8 cellular contexts compared by ENCODE assay signal in the genomic region with DNA sequence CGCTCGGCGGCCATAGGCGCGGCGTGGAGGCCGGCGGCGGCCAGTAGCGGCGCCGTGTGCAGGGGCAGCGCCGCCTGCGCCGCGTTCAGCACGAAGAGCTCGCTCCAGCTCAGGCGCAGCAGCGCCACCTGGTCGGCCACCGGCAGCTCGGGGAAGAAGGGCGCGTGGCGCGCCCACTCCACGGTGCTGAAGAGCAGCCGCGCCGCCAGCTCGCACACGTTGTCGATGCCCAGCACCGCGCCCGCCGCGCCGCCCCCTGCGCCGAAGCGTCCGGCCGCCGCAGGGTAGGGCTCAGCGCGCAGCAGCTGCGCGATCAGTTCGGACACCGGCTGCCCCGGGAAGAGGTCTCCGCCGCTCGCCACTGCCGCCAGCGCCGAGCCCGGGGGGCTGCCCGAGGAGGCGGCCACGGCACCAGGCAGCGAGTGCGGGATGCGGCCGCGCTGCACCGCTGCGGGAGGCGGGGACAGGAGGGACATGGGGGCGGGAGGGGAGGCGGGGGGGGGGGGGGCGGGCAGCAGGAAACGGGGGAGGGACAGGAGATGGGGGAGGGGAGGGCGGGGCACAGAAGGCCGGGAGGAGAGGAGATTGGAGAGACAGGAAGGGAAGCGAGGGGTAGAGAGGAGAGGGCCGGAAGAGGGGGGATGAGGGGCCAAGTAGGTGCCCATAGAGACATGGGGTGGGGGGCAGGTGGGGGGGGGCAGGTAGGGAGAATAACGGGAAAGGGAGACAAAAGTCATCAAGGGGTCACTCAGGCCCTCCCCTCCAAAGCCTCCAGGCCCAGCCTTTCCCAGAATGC. TPM values are rescaled to one million over a fixed set of nuclear protein-coding genes. Genes with fewer than 3 reads are reported as not detected.
DNase-seq lines count a peak whose midpoint lies in the region; ATAC-seq and TF ChIP-seq lines count a peak whose summit lies in the region.

No MANE protein-coding gene starts in this region.

- DNase-seq in Daoy (ENCODE audit: low read depth) (peak; percentile 82), HEK293T (ENCODE audit: extremely low spot score) (peak; percentile 51), NCI-H2196 treated with DMSO at 0.1 percent for 48 hours (lab: John Stamatoyannopoulos, UW; ENCODE audit: unreplicated experiment) (peak; percentile 60), dermis blood vessel endothelial cell (peak; percentile 84), right lobe of liver (peak in 2 of 3 donors; percentile 76 to 80), GOT3 (lab: John Stamatoyannopoulos, UW) (no peak)
- DNase-seq in activated CD4-positive, alpha-beta T cell treated with anti-CD3 and anti-CD28 coated beads, Interleukin-2, amount 50 U/mL, for 24 hours (ENCODE audit: low read depth in 1 of 2, low spot score in 1 of 2), result peak; percentile 50 to 53
- peak; percentile 51 to 62 for DNase-seq in stimulated activated CD4-positive, alpha-beta T cell treated with anti-CD3 and anti-CD28 coated beads, Interleukin-4, amount 100 ng/mL, for 48 hours (ENCODE audit: low read depth in 2 of 2)

- no peaks in the 10 kb centered on the region for H3K27me3 ChIP-seq in right lobe of liver

- H3K4me3 ChIP-seq in right lobe of liver, result peak overlapping the region; percentile 36 to 58 (median 38)

- CTCF ChIA-PET in HEK293T (lab: Yijun Ruan, JAX), result interaction anchor here (0.7 to 2.0 kb wide), 4 partner anchors 8 to 30 kb away, joined by 3 to 11 read pairs (median 3); a partner anchor contains a TSS

- WGBS in right lobe of liver (ENCODE audit: insufficient coverage, low coverage, low lambda C conversion rate, missing lambda C conversion rate), result 11% methylated on average over 33 of the region's 81 CpGs

- ATAC-seq in right lobe of liver, result peak; percentile 15 to 75 (median 59)

- H3K36me3 ChIP-seq in right lobe of liver, result peaks cover 0 to 31% (median 9%) of the 10 kb centered on the region in 4 donors

- H3K4me1 ChIP-seq in right lobe of liver, result peaks cover 0 to 48% (median 13%) of the 10 kb centered on the region in 4 donors

- no peak for TF ChIP-seq POLR2A in right lobe of liver (IDR thresholded peaks at IDR 0.05)

- POLR2A ChIA-PET in HEK293T (lab: Yijun Ruan, JAX), result interaction anchor here (0.6 to 3.8 kb wide), 6 partner anchors 8 to 45 kb away, joined by 3 to 44 read pairs (median 4); a partner anchor contains a TSS

- TF ChIP-seq CTCF in right lobe of liver (IDR thresholded peaks at IDR 0.05), result peak; percentile 15 to 46 (median 30)

- intact Hi-C loops in right lobe of liver (cut with DNase I), result no loop called here

- H3K9me3 ChIP-seq in right lobe of liver, result no peaks in the 10 kb centered on the region

- H3K27ac ChIP-seq in right lobe of liver, result peak overlapping the region in 2 of 3 donors; percentile 53 to 60

TF ChIP-seq in HEK293T, 16 proteins besides CTCF, POLR2A, EP300 and RAD21:
- TF ChIP-seq L3MBTL2 (conservative IDR thresholded peaks at IDR 0.05), result no peak
- no peak for TF ChIP-seq NFRKB (IDR thresholded peaks at IDR 0.05)
- no peak for TF ChIP-seq TARDBP (IDR thresholded peaks at IDR 0.05)
- no peak for TF ChIP-seq LEF1 (IDR thresholded peaks at IDR 0.05; ENCODE audit: borderline replicate concordance)
- TF ChIP-seq, protein P1, sequence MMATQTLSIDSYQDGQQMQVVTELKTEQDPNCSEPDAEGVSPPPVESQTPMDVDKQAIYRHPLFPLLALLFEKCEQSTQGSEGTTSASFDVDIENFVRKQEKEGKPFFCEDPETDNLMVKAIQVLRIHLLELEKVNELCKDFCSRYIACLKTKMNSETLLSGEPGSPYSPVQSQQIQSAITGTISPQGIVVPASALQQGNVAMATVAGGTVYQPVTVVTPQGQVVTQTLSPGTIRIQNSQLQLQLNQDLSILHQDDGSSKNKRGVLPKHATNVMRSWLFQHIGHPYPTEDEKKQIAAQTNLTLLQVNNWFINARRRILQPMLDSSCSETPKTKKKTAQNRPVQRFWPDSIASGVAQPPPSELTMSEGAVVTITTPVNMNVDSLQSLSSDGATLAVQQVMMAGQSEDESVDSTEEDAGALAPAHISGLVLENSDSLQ (IDR thresholded peaks at IDR 0.05), result no peak
- no peak for TF ChIP-seq SUZ12 (IDR thresholded peaks at IDR 0.05)
- TF ChIP-seq ELF4 (IDR thresholded peaks at IDR 0.05), result no peak
- no peak for TF ChIP-seq FOXA1 (IDR thresholded peaks at IDR 0.05)
- TF ChIP-seq FOXM1 (IDR thresholded peaks at IDR 0.05; ENCODE audit: borderline replicate concordance), result no peak
- TF ChIP-seq SP1 (IDR thresholded peaks at IDR 0.05), result no peak
- TF ChIP-seq HDGF (IDR thresholded peaks at IDR 0.05; ENCODE audit: borderline replicate concordance), result no peak
- no peak for TF ChIP-seq BHLHE40 (IDR thresholded peaks at IDR 0.05; ENCODE audit: borderline replicate concordance)

RNA-seq across cellular contexts. Expression of a gene that starts 9.8 kb away (rescaled TPM):
- total RNA-seq in Daoy (2014; rRNA removed; shearing (Covaris generic)), result 0.18 and 1.6 TPM in 2 replicates
- total RNA-seq in dermis blood vessel endothelial cell (3.8 and 4.4 TPM in 2 replicates), right lobe of liver (10 to 100 TPM; 17.8 to 64.2 (median 31.2) TPM)

RNA-seq across cellular contexts. Expression of a gene that starts 9.9 kb away (rescaled TPM):
- 44.5 and 51.8 TPM in 2 replicates for total RNA-seq in Daoy (2014; rRNA removed; shearing (Covaris generic))
- 63.1 and 82.0 TPM in 2 replicates for total RNA-seq in dermis blood vessel endothelial cell
- 100 to 1,000 TPM in 1 of 6 experiments, 10 to 100 TPM in 5; 48.5 to 105 (median 80.9) TPM for total RNA-seq in right lobe of liver

RNA-seq across cellular contexts. Expression of a gene that starts 20.7 kb away (rescaled TPM):
- 25.5 and 33.5 TPM in 2 replicates for total RNA-seq in Daoy (2014; rRNA removed; shearing (Covaris generic))
- 18.7 and 24.8 TPM in 2 replicates for total RNA-seq in dermis blood vessel endothelial cell
- total RNA-seq in right lobe of liver, result 10 to 100 TPM; 13.5 to 20.3 (median 18.6) TPM

RNA-seq across cellular contexts. Expression of a gene that starts 28.7 kb away (rescaled TPM):
- total RNA-seq in Daoy (2014; rRNA removed; shearing (Covaris generic)), result not detected in 2 replicates
- total RNA-seq in dermis blood vessel endothelial cell (48.6 and 75.9 TPM in 2 replicates), right lobe of liver (1 to 10 TPM in 5 of 6 experiments, under 1 TPM in 1; 0.81 to 3.6 (median 1.7) TPM)

RNA-seq across cellular contexts. Expression of a gene that starts 31.4 kb away (rescaled TPM):
- total RNA-seq in Daoy (2014; rRNA removed; shearing (Covaris generic)), result 174 and 192 TPM in 2 replicates
- total RNA-seq in dermis blood vessel endothelial cell (98.2 and 137 TPM in 2 replicates), right lobe of liver (10 to 100 TPM; 29.2 to 51.3 (median 37.9) TPM)
